In the genomic region with DNA sequence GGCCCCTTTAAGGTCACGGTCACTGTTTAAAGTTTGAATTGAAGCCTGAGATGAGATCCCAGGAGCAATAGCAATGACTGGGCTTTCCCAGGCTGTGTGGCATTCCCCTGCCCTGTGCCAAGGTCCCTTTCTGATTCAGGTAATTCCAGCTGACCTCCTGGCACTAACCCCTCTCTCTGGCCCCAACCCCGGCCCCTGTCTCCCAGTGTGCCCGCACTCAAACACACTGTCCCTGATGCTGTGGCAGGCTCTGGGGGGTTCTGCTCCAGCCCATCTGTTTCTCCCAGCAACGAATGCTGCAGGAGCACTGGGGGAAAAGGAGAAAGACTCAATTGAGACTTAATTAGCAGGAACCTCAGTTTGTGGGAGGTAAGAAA, we compare ENCODE assay signal across 19 cellular contexts.
"Had no signal": no experiment of that assay in that cellular context is flagged by ENCODE, and none has a peak within 500 bp of the region (broad histone marks: within the 10 kb centered on the region; RNA-seq: fewer than 3 reads in every experiment).

No MANE protein-coding gene starts in this region.

- DNase-seq: activated CD4-positive, alpha-beta memory T cell treated with anti-CD3 and anti-CD28 coated beads for 36 hours; activated CD4-positive, alpha-beta T cell treated with anti-CD3 and anti-CD28 coated beads for 48 hours; activated CD4-positive, CD25-positive, alpha-beta regulatory T cell; activated effector memory CD4-positive, alpha-beta T cell treated with Interleukin-2 at 50 U/mL for 16 hours; activated naive CD4-positive, alpha-beta T cell treated with anti-CD3 and anti-CD28 coated beads for 36 hours; activated naive CD8-positive, alpha-beta T cell treated with anti-CD3 and anti-CD28 coated beads, Interleukin-2, amount 10 ng/mL, durations not matched to agents 7 days and 5 days; activated T-cell treated with anti-CD3 and anti-CD28 coated beads, Interleukin-2, amount 50 U/mL, for 48 hours; amniotic stem cell; effector CD4-positive, alpha-beta T cell; kidney glomerular epithelial cell; spleen; stimulated activated CD4-positive, alpha-beta T cell treated with anti-CD3 and anti-CD28 coated beads, Interleukin-4, amount 100 ng/mL, for 1 hour; stimulated activated naive CD4-positive, alpha-beta T cell; T-helper 9 cell; thyroid gland had no signal

- H3K9me3 Mint-ChIP-seq: activated CD4-positive, alpha-beta memory T cell treated with anti-CD3 and anti-CD28 coated beads for 36 hours; activated naive CD4-positive, alpha-beta T cell treated with anti-CD3 and anti-CD28 coated beads for 36 hours; activated naive CD8-positive, alpha-beta T cell treated with anti-CD3 and anti-CD28 coated beads, Interleukin-2, amount 10 ng/mL, durations not matched to agents 7 days and 5 days; natural killer cell treated with Interleukin-12 subunit alpha and Interleukin-12 subunit beta and Interleukin-15 and Interleukin-18, amount 100 ng/mL, for 72 hours had no signal

- FAIRE-seq: bronchial epithelial cell, endometrium had no signal

- H3K4me3 Mint-ChIP-seq: activated CD4-positive, alpha-beta memory T cell treated with anti-CD3 and anti-CD28 coated beads for 36 hours; activated naive CD4-positive, alpha-beta T cell treated with anti-CD3 and anti-CD28 coated beads for 36 hours; activated naive CD8-positive, alpha-beta T cell treated with anti-CD3 and anti-CD28 coated beads, Interleukin-2, amount 10 ng/mL, durations not matched to agents 7 days and 5 days; natural killer cell treated with Interleukin-12 subunit alpha and Interleukin-12 subunit beta and Interleukin-15 and Interleukin-18, amount 100 ng/mL, for 72 hours had no signal

- H3K4me1 Mint-ChIP-seq: activated naive CD8-positive, alpha-beta T cell treated with anti-CD3 and anti-CD28 coated beads, Interleukin-2, amount 10 ng/mL, durations not matched to agents 7 days and 5 days had no signal

- H3K36me3 Mint-ChIP-seq: activated CD4-positive, alpha-beta memory T cell treated with anti-CD3 and anti-CD28 coated beads for 36 hours; activated naive CD8-positive, alpha-beta T cell treated with anti-CD3 and anti-CD28 coated beads, Interleukin-2, amount 10 ng/mL, durations not matched to agents 7 days and 5 days; natural killer cell treated with Interleukin-12 subunit alpha and Interleukin-12 subunit beta and Interleukin-15 and Interleukin-18, amount 100 ng/mL, for 72 hours had no signal

- H3K27ac Mint-ChIP-seq: activated CD4-positive, alpha-beta memory T cell treated with anti-CD3 and anti-CD28 coated beads for 36 hours; activated naive CD4-positive, alpha-beta T cell treated with anti-CD3 and anti-CD28 coated beads for 36 hours; activated naive CD8-positive, alpha-beta T cell treated with anti-CD3 and anti-CD28 coated beads, Interleukin-2, amount 10 ng/mL, durations not matched to agents 7 days and 5 days; natural killer cell treated with Interleukin-12 subunit alpha and Interleukin-12 subunit beta and Interleukin-15 and Interleukin-18, amount 100 ng/mL, for 72 hours had no signal

- ATAC-seq: natural killer cell treated with Interleukin-12 subunit alpha and Interleukin-12 subunit beta and Interleukin-15 and Interleukin-18, amount 100 ng/mL, for 72 hours had no signal

- H3K36me3 ChIP-seq: spleen, thyroid gland had no signal

- H3K27me3 ChIP-seq: hepatocyte, thyroid gland had no signal

- H3K27ac ChIP-seq: hepatocyte, spleen, thyroid gland had no signal

- H3K9me3 ChIP-seq: spleen, thyroid gland had no signal

- H3K4me1 ChIP-seq: spleen, thyroid gland had no signal

- H3K4me3 ChIP-seq: hepatocyte, thyroid gland had no signal
